9 cellular contexts compared by ENCODE assay signal in genomic region chr6:56314683-56315523, GRCh38.
DNase-seq lines count a peak whose midpoint lies in the region; ATAC-seq and TF ChIP-seq lines count a peak whose summit lies in the region.
"Had no signal": no experiment of that assay in that cellular context is flagged by ENCODE, and none has a peak within 500 bp of the region (broad histone marks: within the 10 kb centered on the region; RNA-seq: fewer than 3 reads in every experiment).

No MANE protein-coding gene starts in this region.

- POLR2A ChIA-PET in WTC11 (lab: Charles Lee): no interaction called here

- H3K27me3 ChIP-seq in BE2C: no peaks in the 10 kb centered on the region

- no peaks in the 10 kb centered on the region for H3K4me1 ChIP-seq in BE2C

- peak; percentile 89 for ATAC-seq in WTC11
- ATAC-seq in HG03196 (IDR thresholded peaks at IDR 0.05; ENCODE audit: unreplicated experiment): no peak

- in situ Hi-C loops in GM13976 (cut with MboI; ENCODE audit: low sequenced_read_pairs, unreplicated experiment): no loop called here

- H3K4me1 Mint-ChIP-seq in WTC11: no peaks in the 10 kb centered on the region; the same call in 1 of the 2 replicates
- H3K4me1 Mint-ChIP-seq in T-helper 2 cell treated with Interferon-gamma antibody and Interleukin-4, amounts not matched to agents 5 μg/mL and 100 μg/mL, for 36 hours (ENCODE audit: low read depth): no peaks in the 10 kb centered on the region

- no peaks in the 10 kb centered on the region for H3K36me3 ChIP-seq in BE2C

- H3K9me3 ChIP-seq in BE2C: no peaks in the 10 kb centered on the region

- DNase-seq in BE2C (peak; percentile 37), GM13976 (ENCODE audit: low spot score) (peak; percentile 15), LNCaP clone FGC (ENCODE audit: low read depth) (peak; percentile 2), WTC11 (ENCODE audit: low spot score) (peak; percentile 48), kidney tubule cell (ENCODE audit: low spot score) (peak; percentile 55), NK-92 (lab: John Stamatoyannopoulos, UW; ENCODE audit: unreplicated experiment) (no peak)
- no peak for DNase-seq in T-helper 2 cell treated with Interferon-gamma antibody and Interleukin-4, amounts not matched to agents 5 μg/mL and 100 μg/mL, for 36 hours (ENCODE audit: low spot score)

- H3K36me3 Mint-ChIP-seq in WTC11: no peaks in the 10 kb centered on the region
- no peaks in the 10 kb centered on the region for H3K36me3 Mint-ChIP-seq in T-helper 2 cell treated with Interferon-gamma antibody and Interleukin-4, amounts not matched to agents 5 μg/mL and 100 μg/mL, for 36 hours (ENCODE audit: low read depth)

- no peaks in the 10 kb centered on the region for H3K9me3 Mint-ChIP-seq in WTC11
- H3K9me3 Mint-ChIP-seq in T-helper 2 cell treated with Interferon-gamma antibody and Interleukin-4, amounts not matched to agents 5 μg/mL and 100 μg/mL, for 36 hours: no peaks in the 10 kb centered on the region

- H3K27me3 Mint-ChIP-seq in WTC11 (ENCODE audit: low read depth): no peaks in the 10 kb centered on the region; the same call in 1 of the 2 replicates
- H3K27me3 Mint-ChIP-seq in T-helper 2 cell treated with Interferon-gamma antibody and Interleukin-4, amounts not matched to agents 5 μg/mL and 100 μg/mL, for 36 hours (ENCODE audit: low read depth): no peaks in the 10 kb centered on the region

- H3K4me3 Mint-ChIP-seq in WTC11: no peak overlapping the region
- H3K4me3 Mint-ChIP-seq in T-helper 2 cell treated with Interferon-gamma antibody and Interleukin-4, amounts not matched to agents 5 μg/mL and 100 μg/mL, for 36 hours: no peak overlapping the region

- TF ChIP-seq CTCF in BE2C (IDR thresholded peaks at IDR 0.05; ENCODE audit: low read depth, low read length) (peak; percentile 95), GM13976 (IDR thresholded peaks at IDR 0.05; ENCODE audit: borderline replicate concordance, control extremely low read depth, extremely low read depth, insufficient read depth, missing control alignments) (peak; percentile 52), LNCaP clone FGC (IDR thresholded peaks at IDR 0.05; ENCODE audit: control insufficient read depth, extremely low read depth, insufficient read depth) (peak; percentile 78), WTC11 (IDR thresholded peaks at IDR 0.05) (peak; percentile 69)

- H3K4me3 ChIP-seq in BE2C (ENCODE audit: low read depth, low read length): no peak overlapping the region
- H3K4me3 ChIP-seq in LNCaP clone FGC (ENCODE audit: low read depth, low read length): no peak overlapping the region
- H3K4me3 ChIP-seq: lung had no signal

- CTCF ChIA-PET in WTC11 (lab: Charles Lee): interaction anchor here (0.6 to 1.1 kb wide), 5 partner anchors 22 to 278 kb away, joined by 3 read pairs; no protein-coding TSS in a partner anchor

- no peak overlapping the region for H3K27ac Mint-ChIP-seq in WTC11
- H3K27ac Mint-ChIP-seq in T-helper 2 cell treated with Interferon-gamma antibody and Interleukin-4, amounts not matched to agents 5 μg/mL and 100 μg/mL, for 36 hours: no peak overlapping the region

TF ChIP-seq in WTC11, 78 proteins besides CTCF, POLR2A, EP300 and RAD21:
- TF ChIP-seq NR1H2 (CRISPR knock-in tag; IDR thresholded peaks at IDR 0.05): no peak

Comparison
In these comparisons a context has a peak if more than half of its experiments do, and no peak if none do; other contexts are left out.
1. DNase-seq: peak in BE2C (single experiment), GM13976 (single experiment), LNCaP clone FGC (single experiment), WTC11 (single experiment) and kidney tubule cell (single experiment); none in NK-92 (single experiment) and T-helper 2 cell treated with Interferon-gamma antibody and Interleukin-4, amounts not matched to agents 5 μg/mL and 100 μg/mL, for 36 hours (single experiment).
2. Peak in every context shown above with its lines, with median percentiles within 50 percentile points of each other: CTCF ChIP-seq.